In genomic region chr5:14744296-14745187, GRCh38 we compare ENCODE assay signal across 1 cellular context.
A peak's percentile ranks its signal among the peaks of the same experiment; 100 is the strongest.
TF ChIP-seq lines count a peak whose summit lies in the region.

No MANE protein-coding gene starts in this region.

TF ChIP-seq in HepG2, 621 proteins besides CTCF, POLR2A, EP300 and RAD21 (continued from another document and continues in another):
- no peak for TF ChIP-seq CBX5 (CRISPR knock-in tag; IDR thresholded peaks at IDR 0.05; ENCODE audit: borderline replicate concordance)
- no peak for TF ChIP-seq DMTF1 (CRISPR knock-in tag; IDR thresholded peaks at IDR 0.05)
- TF ChIP-seq PHB2 (IDR thresholded peaks at IDR 0.05; ENCODE audit: partially characterized antibody), result no peak
- TF ChIP-seq MAX (IDR thresholded peaks at IDR 0.05), result peak; percentile 50; the same call in 1 of the 2 replicates
- no peak for TF ChIP-seq ZNF446 (CRISPR knock-in tag; IDR thresholded peaks at IDR 0.05)
- TF ChIP-seq ZNF619 (CRISPR knock-in tag; IDR thresholded peaks at IDR 0.05), result no peak
- TF ChIP-seq ZNF670 (CRISPR knock-in tag; IDR thresholded peaks at IDR 0.05; ENCODE audit: borderline replicate concordance), result no peak
- TF ChIP-seq ZNF616 (CRISPR knock-in tag; IDR thresholded peaks at IDR 0.05; ENCODE audit: low read depth), result no peak
- no peak for TF ChIP-seq HES4 (CRISPR knock-in tag; IDR thresholded peaks at IDR 0.05; ENCODE audit: borderline replicate concordance)
- no peak for TF ChIP-seq ZMAT3 (CRISPR knock-in tag; conservative IDR thresholded peaks at IDR 0.05)
- peak; percentile 84 for TF ChIP-seq ZBTB33 (CRISPR knock-in tag; IDR thresholded peaks at IDR 0.05)
- no peak for TF ChIP-seq ZBED4 (CRISPR knock-in tag; IDR thresholded peaks at IDR 0.05; ENCODE audit: borderline replicate concordance)
- TF ChIP-seq ZXDC (CRISPR knock-in tag; IDR thresholded peaks at IDR 0.05), result no peak
- no peak for TF ChIP-seq SOX13 (IDR thresholded peaks at IDR 0.05)
- peak in 1 of 2 experiments; percentile 52; a peak in 1 of 4 replicates for TF ChIP-seq SOX13 (CRISPR knock-in tag; conservative IDR thresholded peaks at IDR 0.05 in 1 of 2, IDR thresholded peaks at IDR 0.05 in 1 of 2)
- no peak for TF ChIP-seq ZNF569 (CRISPR knock-in tag; IDR thresholded peaks at IDR 0.05; ENCODE audit: borderline replicate concordance)
- peak; percentile 80 for TF ChIP-seq ZBTB38 (CRISPR knock-in tag; IDR thresholded peaks at IDR 0.05)
- 0 out of 2 replicates have a peak, but pooled peaks have one; percentile 39 for TF ChIP-seq MAZ (IDR thresholded peaks at IDR 0.05; ENCODE audit: borderline replicate concordance, low read depth, low read length)
- TF ChIP-seq MAZ (CRISPR knock-in tag; IDR thresholded peaks at IDR 0.05; ENCODE audit: low read depth), result peak; percentile 34; the same call in 1 of the 2 replicates
- no peak for TF ChIP-seq LBX2 (CRISPR knock-in tag; IDR thresholded peaks at IDR 0.05; ENCODE audit: borderline replicate concordance)
- peak; percentile 65; the same call in 1 of the 2 replicates for TF ChIP-seq ESRRA (CRISPR knock-in tag; IDR thresholded peaks at IDR 0.05; ENCODE audit: low read depth)
- no peak for TF ChIP-seq SRSF1 (optimal IDR thresholded peaks at IDR 0.05; ENCODE audit: low read depth, low read length)
- TF ChIP-seq EEA1 (CRISPR knock-in tag; IDR thresholded peaks at IDR 0.05; ENCODE audit: borderline replicate concordance), result no peak
- no peak for TF ChIP-seq ZNF225 (CRISPR knock-in tag; IDR thresholded peaks at IDR 0.05)
- TF ChIP-seq RBAK (CRISPR knock-in tag; IDR thresholded peaks at IDR 0.05), result no peak
- no peak for TF ChIP-seq MNT (IDR thresholded peaks at IDR 0.05)
- TF ChIP-seq RAD51 (IDR thresholded peaks at IDR 0.05; ENCODE audit: borderline replicate concordance), result no peak
- TF ChIP-seq HNRNPLL (IDR thresholded peaks at IDR 0.05; ENCODE audit: low read depth, low read length, poor library complexity, severe bottlenecking), result no peak
- no peak for TF ChIP-seq HNF1A (IDR thresholded peaks at IDR 0.05; ENCODE audit: low read depth)
- peak; percentile 34; the same call in 1 of the 2 replicates for TF ChIP-seq HNF1A (CRISPR knock-in tag; IDR thresholded peaks at IDR 0.05; ENCODE audit: borderline replicate concordance)
- no peak for TF ChIP-seq HMGXB3 (CRISPR knock-in tag; IDR thresholded peaks at IDR 0.05; ENCODE audit: borderline replicate concordance)
- TF ChIP-seq ZNF672 (CRISPR knock-in tag; IDR thresholded peaks at IDR 0.05), result no peak
- no peak; the same call in 1 of the 2 replicates for TF ChIP-seq FOXO1 (CRISPR knock-in tag; IDR thresholded peaks at IDR 0.05)
